ENCODE assay signal across 8 cellular contexts in the genomic region with DNA sequence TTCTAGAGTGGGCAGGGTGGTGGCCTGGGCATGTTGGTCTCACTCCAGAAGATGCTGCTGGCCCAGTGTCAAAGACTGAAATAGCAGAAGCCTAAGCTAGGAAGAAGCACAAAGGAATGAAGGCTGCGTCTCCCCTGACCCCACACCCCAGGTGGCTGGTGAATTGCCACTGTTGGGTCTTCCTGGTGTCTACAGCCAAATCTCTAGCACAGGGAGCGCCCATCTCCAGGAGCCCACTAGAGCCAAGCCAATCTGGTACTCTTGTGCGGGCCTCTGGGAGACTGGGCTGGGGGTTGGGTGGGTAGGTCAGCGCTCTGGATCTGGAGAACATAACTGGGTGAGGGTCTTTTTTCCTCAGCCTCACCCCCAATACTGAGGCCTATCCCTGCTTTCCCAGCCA. TPM values are rescaled to one million over a fixed set of nuclear protein-coding genes. Genes with fewer than 3 reads are reported as not detected.
DNase-seq lines count a peak whose midpoint lies in the region; ATAC-seq and TF ChIP-seq lines count a peak whose summit lies in the region.

No MANE protein-coding gene starts in this region.

- peak overlapping the region; percentile 80 for H3K4me3 Mint-ChIP-seq in T-helper 1 cell treated with Interleukin-12 subunit alpha and Interleukin-12 subunit beta and Interleukin-4 antibody, amounts not matched to agents 30 μg/mL and 1 μg/mL, for 36 hours
- peak overlapping the region; percentile 88 for H3K4me3 Mint-ChIP-seq in activated naive CD8-positive, alpha-beta T cell

- H3K4me3 ChIP-seq in kidney epithelial cell (ENCODE audit: low read depth, low read length) (peak overlapping the region; percentile 80), suprapubic skin (peak overlapping the region; percentile 79)

- peaks cover 57% of the 10 kb centered on the region for H3K4me1 ChIP-seq in suprapubic skin

- no peak for TF ChIP-seq CTCF in kidney epithelial cell (IDR thresholded peaks at IDR 0.05; ENCODE audit: insufficient read depth, low read length, poor library complexity, severe bottlenecking)
- no peak for TF ChIP-seq CTCF in suprapubic skin (IDR thresholded peaks at IDR 0.05)

- TF ChIP-seq POLR2A in suprapubic skin (IDR thresholded peaks at IDR 0.05) = no peak

- H3K36me3 Mint-ChIP-seq in T-helper 1 cell treated with Interleukin-12 subunit alpha and Interleukin-12 subunit beta and Interleukin-4 antibody, amounts not matched to agents 30 μg/mL and 1 μg/mL, for 36 hours (ENCODE audit: low read depth) = peaks cover 21% of the 10 kb centered on the region
- no peaks in the 10 kb centered on the region for H3K36me3 Mint-ChIP-seq in activated naive CD8-positive, alpha-beta T cell

- 20% methylated on average over 1 of the region's 4 CpGs for WGBS in suprapubic skin

- peaks cover 18% of the 10 kb centered on the region for H3K4me1 Mint-ChIP-seq in T-helper 1 cell treated with Interleukin-12 subunit alpha and Interleukin-12 subunit beta and Interleukin-4 antibody, amounts not matched to agents 30 μg/mL and 1 μg/mL, for 36 hours (ENCODE audit: low read depth)
- H3K4me1 Mint-ChIP-seq in activated naive CD8-positive, alpha-beta T cell (ENCODE audit: low read depth) = peaks cover 25% of the 10 kb centered on the region

- H3K27ac ChIP-seq in suprapubic skin = peak overlapping the region; percentile 76

- H3K27me3 ChIP-seq in kidney epithelial cell (ENCODE audit: control insufficient read depth, insufficient read depth, low read length) = no peaks in the 10 kb centered on the region
- H3K27me3 ChIP-seq in suprapubic skin = no peaks in the 10 kb centered on the region

- no peaks in the 10 kb centered on the region for H3K27me3 Mint-ChIP-seq in T-helper 1 cell treated with Interleukin-12 subunit alpha and Interleukin-12 subunit beta and Interleukin-4 antibody, amounts not matched to agents 30 μg/mL and 1 μg/mL, for 36 hours (ENCODE audit: low read depth)
- H3K27me3 Mint-ChIP-seq in activated naive CD8-positive, alpha-beta T cell = no peaks in the 10 kb centered on the region

- H3K36me3 ChIP-seq in kidney epithelial cell (ENCODE audit: control insufficient read depth, insufficient read depth, low read length) = peaks cover 1% of the 10 kb centered on the region
- H3K36me3 ChIP-seq in suprapubic skin = peaks cover 42% of the 10 kb centered on the region

- no peaks in the 10 kb centered on the region for H3K9me3 Mint-ChIP-seq in T-helper 1 cell treated with Interleukin-12 subunit alpha and Interleukin-12 subunit beta and Interleukin-4 antibody, amounts not matched to agents 30 μg/mL and 1 μg/mL, for 36 hours
- H3K9me3 Mint-ChIP-seq in activated naive CD8-positive, alpha-beta T cell (ENCODE audit: low read depth) = no peaks in the 10 kb centered on the region

- TF ChIP-seq EP300 in suprapubic skin (IDR thresholded peaks at IDR 0.05) = no peak

- peak overlapping the region; percentile 63 for H3K27ac Mint-ChIP-seq in T-helper 1 cell treated with Interleukin-12 subunit alpha and Interleukin-12 subunit beta and Interleukin-4 antibody, amounts not matched to agents 30 μg/mL and 1 μg/mL, for 36 hours
- peak overlapping the region; percentile 58 for H3K27ac Mint-ChIP-seq in activated naive CD8-positive, alpha-beta T cell

- no peaks in the 10 kb centered on the region for H3K9me3 ChIP-seq in suprapubic skin

- ATAC-seq in GM18873 (IDR thresholded peaks at IDR 0.05; ENCODE audit: low FRiP score, unreplicated experiment) = no peak
- ATAC-seq in activated CD4-positive, CD25-positive, alpha-beta regulatory T cell treated with anti-CD3 and anti-CD28 coated beads, Interleukin-2, amount 50 U/mL, for 24 hours = no peak

- DNase-seq in T-helper 1 cell (no peak), kidney epithelial cell (ENCODE audit: low read depth) (no peak), suprapubic skin (ENCODE audit: low spot score in 2 of 2) (no peak)
- DNase-seq in activated CD4-positive, alpha-beta T cell treated with anti-CD3 and anti-CD28 coated beads, Interleukin-2, amount 50 U/mL, for 4 hours = no peak

RNA-seq across cellular contexts. Expression of a gene that starts 0.9 kb away (rescaled TPM):
- total RNA-seq in kidney epithelial cell (40.3 and 58.3 TPM in 2 replicates), suprapubic skin (10 to 100 TPM; 12.8 to 21.7 (median 17.4) TPM)

RNA-seq across cellular contexts. Expression of a gene that starts 4.6 kb away (rescaled TPM):
- total RNA-seq in kidney epithelial cell = 89.3 and 104 TPM in 2 replicates
- total RNA-seq in suprapubic skin = 10 to 100 TPM; 47.7 to 87.0 (median 80.3) TPM

RNA-seq across cellular contexts. Expression of a gene that starts 13.5 kb away (rescaled TPM):
- 16.6 and 19.9 TPM in 2 replicates for total RNA-seq in kidney epithelial cell
- total RNA-seq in suprapubic skin = 10 to 100 TPM; 33.9 to 63.3 (median 39.7) TPM

RNA-seq across cellular contexts. Expression of a gene that starts 18.4 kb away (rescaled TPM):
- total RNA-seq in kidney epithelial cell = 1.7 TPM in 1 of 2 replicates, not detected in the other
- 1 to 10 TPM in 3 of 4 donors, not detected in 1; 1.6 to 4.7 (median 1.9) TPM for total RNA-seq in suprapubic skin

RNA-seq across cellular contexts. Expression of a gene that starts 23.4 kb away (rescaled TPM):
- 18.0 and 19.0 TPM in 2 replicates for total RNA-seq in kidney epithelial cell
- total RNA-seq in suprapubic skin = 10 to 100 TPM; 16.5 to 35.6 (median 26.0) TPM
